In genomic region chr4:91497892-91498291, GRCh38 we compare ENCODE assay signal across 20 cellular contexts.
"Had no signal": no experiment of that assay in that cellular context is flagged by ENCODE, and none has a peak within 500 bp of the region (broad histone marks: within the 10 kb centered on the region; RNA-seq: fewer than 3 reads in every experiment).

No MANE protein-coding gene starts in this region.

- DNase-seq: activated CD4-positive, alpha-beta memory T cell treated with anti-CD3 and anti-CD28 coated beads, Interleukin-2, amount 10 ng/mL, durations not matched to agents 7 days and 5 days; activated CD4-positive, alpha-beta T cell treated with anti-CD3 and anti-CD28 coated beads for 36 hours; activated effector memory CD4-positive, alpha-beta T cell treated with Interleukin-2 at 50 U/mL for 16 hours; activated naive CD4-positive, alpha-beta T cell treated with anti-CD3 and anti-CD28 coated beads, Interleukin-2, amount 50 U/mL, for 16 hours; activated T-cell treated with anti-CD3 and anti-CD28 coated beads, Interleukin-2, amount 50 U/mL, for 4 hours; dorsolateral prefrontal cortex; endodermal cell; head of caudate nucleus; kidney glomerular epithelial cell; left ventricle myocardium superior; mesenchymal stem cell; naive thymus-derived CD8-positive, alpha-beta T cell; posterior cingulate gyrus; retina; substantia nigra; WERI-Rb-1 had no signal

- ATAC-seq: activated CD4-positive, alpha-beta T cell treated with anti-CD3 and anti-CD28 coated beads for 36 hours; activated T-cell treated with anti-CD3 and anti-CD28 coated beads, Interleukin-2, amount 50 U/mL, for 4 hours; left ventricle myocardium superior; naive thymus-derived CD8-positive, alpha-beta T cell; stimulated activated effector memory CD8-positive, alpha-beta T cell treated with anti-CD3 and anti-CD28 coated beads, Interleukin-12 subunit alpha, Interleukin-12 subunit beta, amount 100 ng/mL, for 72 hours had no signal

- H3K27me3 ChIP-seq: dorsolateral prefrontal cortex, neutrophil, tibial nerve, vagina had no signal

- H3K4me3 ChIP-seq: dorsolateral prefrontal cortex, tibial nerve, vagina had no signal

- H3K27ac ChIP-seq: dorsolateral prefrontal cortex, neutrophil, tibial nerve, vagina, WERI-Rb-1 had no signal

- H3K4me1 ChIP-seq: tibial nerve, vagina had no signal

- H3K9me3 ChIP-seq: neutrophil, tibial nerve, vagina had no signal

- H3K36me3 ChIP-seq: neutrophil, tibial nerve, vagina, WERI-Rb-1 had no signal
